In genomic region chr2:241759091-241759807, GRCh38 we compare ENCODE assay signal across 1 cellular context.
TF ChIP-seq lines count a peak whose summit lies in the region.

No MANE protein-coding gene starts in this region.

TF ChIP-seq in SK-N-SH, 30 proteins besides CTCF, POLR2A, EP300 and RAD21 (continued from another document):
- TF ChIP-seq MAX (IDR thresholded peaks at IDR 0.05; ENCODE audit: low read depth) (no peak), POLR2AphosphoS5 (IDR thresholded peaks at IDR 0.05; ENCODE audit: low read depth, low read length) (no peak), JUND (IDR thresholded peaks at IDR 0.05) (no peak), FOSL2 (IDR thresholded peaks at IDR 0.05; ENCODE audit: borderline replicate concordance, low read depth) (no peak)
TF ChIP-seq in SK-N-SH: peak in this region for 0.
